In genomic region chr2:210460863-210461227, GRCh38 we compare ENCODE assay signal across 18 cellular contexts. TPM values are rescaled to one million over a fixed set of nuclear protein-coding genes. Genes with fewer than 3 reads are reported as not detected.
DNase-seq lines count a peak whose midpoint lies in the region; ATAC-seq and TF ChIP-seq lines count a peak whose summit lies in the region.
"Had no signal": no experiment of that assay in that cellular context is flagged by ENCODE, and none has a peak within 500 bp of the region (broad histone marks: within the 10 kb centered on the region; RNA-seq: fewer than 3 reads in every experiment).

No MANE protein-coding gene starts in this region.

- no peaks in the 10 kb centered on the region for H4K20me1 ChIP-seq in BLaER1

- H3K4me3 Mint-ChIP-seq in activated CD4-positive, alpha-beta memory T cell treated with anti-CD3 and anti-CD28 coated beads, Interleukin-2, amount 10 ng/mL, durations not matched to agents 7 days and 5 days = no peak overlapping the region
- H3K4me3 Mint-ChIP-seq: activated CD4-positive, alpha-beta T cell treated with anti-CD3 and anti-CD28 coated beads, Interleukin-2, amount 10 ng/mL, durations not matched to agents 7 days and 5 days; activated T-cell treated with anti-CD3 and anti-CD28 coated beads, Interleukin-2, amount 50 U/mL, for 72 hours; central memory CD8-positive, alpha-beta T cell had no signal

- CTCF ChIA-PET in activated CD4-positive, alpha-beta memory T cell treated with anti-CD3 and anti-CD28 coated beads, Interleukin-2, amount 10 ng/mL, durations not matched to agents 7 days and 5 days (lab: Charles Lee) = interaction anchor here (0.6 kb wide), 1 partner anchor 76 kb away, joined by 3 read pairs; no protein-coding TSS in a partner anchor

- WGBS in right lobe of liver (ENCODE audit: insufficient coverage, low coverage, low lambda C conversion rate, missing lambda C conversion rate) = 100% methylated on average over 1 of the region's 1 CpG

- peak overlapping the region; percentile 89 for H3K4me2 ChIP-seq in BLaER1
- H3K4me2 ChIP-seq: smooth muscle cell had no signal

- H3K27ac Mint-ChIP-seq in activated CD4-positive, alpha-beta memory T cell treated with anti-CD3 and anti-CD28 coated beads, Interleukin-2, amount 10 ng/mL, durations not matched to agents 7 days and 5 days = no peak overlapping the region
- H3K27ac Mint-ChIP-seq: activated CD4-positive, alpha-beta T cell treated with anti-CD3 and anti-CD28 coated beads, Interleukin-2, amount 10 ng/mL, durations not matched to agents 7 days and 5 days had no signal

- no peak overlapping the region for H3K4me3 ChIP-seq in BLaER1
- peak overlapping the region in 6 of 59 donors; percentile 1 to 25 (median 8) for H3K4me3 ChIP-seq in dorsolateral prefrontal cortex
- H3K4me3 ChIP-seq in right lobe of liver = no peak overlapping the region
- H3K4me3 ChIP-seq: left lung, smooth muscle cell had no signal

- no peak overlapping the region; the same call in 1 of the 2 replicates for H3K9ac ChIP-seq in BLaER1

- POLR2A ChIA-PET in activated CD4-positive, alpha-beta memory T cell treated with anti-CD3 and anti-CD28 coated beads, Interleukin-2, amount 10 ng/mL, durations not matched to agents 7 days and 5 days (lab: Charles Lee) = no interaction called here

- H3K4me1 ChIP-seq in BLaER1 (peaks cover 67% of the 10 kb centered on the region), right lobe of liver (no peaks in the 10 kb centered on the region)
- H3K4me1 ChIP-seq: left lung had no signal

- H3K36me3 ChIP-seq in BLaER1 (peaks cover 52% of the 10 kb centered on the region), right lobe of liver (no peaks in the 10 kb centered on the region)

- H3K27me3 Mint-ChIP-seq in activated CD4-positive, alpha-beta memory T cell treated with anti-CD3 and anti-CD28 coated beads, Interleukin-2, amount 10 ng/mL, durations not matched to agents 7 days and 5 days = no peaks in the 10 kb centered on the region
- H3K27me3 Mint-ChIP-seq: activated CD4-positive, alpha-beta T cell treated with anti-CD3 and anti-CD28 coated beads, Interleukin-2, amount 10 ng/mL, durations not matched to agents 7 days and 5 days; central memory CD8-positive, alpha-beta T cell had no signal

- H3K4me1 Mint-ChIP-seq in activated CD4-positive, alpha-beta memory T cell treated with anti-CD3 and anti-CD28 coated beads, Interleukin-2, amount 10 ng/mL, durations not matched to agents 7 days and 5 days = no peaks in the 10 kb centered on the region

- TF ChIP-seq CTCF in dorsolateral prefrontal cortex (IDR thresholded peaks at IDR 0.05 in 54 of 56, conservative IDR thresholded peaks at IDR 0.05 in 2 of 56; ENCODE audit: low read depth in 1 of 56, partially characterized antibody in 56 of 56) = peak in 1 of 56 donors; percentile 9
- TF ChIP-seq CTCF in right lobe of liver (IDR thresholded peaks at IDR 0.05) = no peak

- ATAC-seq in GM21367 (IDR thresholded peaks at IDR 0.05; ENCODE audit: unreplicated experiment) = peak; percentile 2
- ATAC-seq in HG03097 (IDR thresholded peaks at IDR 0.05; ENCODE audit: low FRiP score, unreplicated experiment) = peak; percentile 13
- no peak for ATAC-seq in right lobe of liver
- ATAC-seq: activated T-cell treated with anti-CD3 and anti-CD28 coated beads, Interleukin-2, amount 50 U/mL, for 72 hours; left lung; stimulated activated naive CD8-positive, alpha-beta T cell treated with anti-CD3 and anti-CD28 coated beads, Interleukin-15, Interleukin-2, amounts not matched to agents 100 U/mL and 50 U/mL, for 24 hours had no signal

- H3K27me3 ChIP-seq in BLaER1 (no peaks in the 10 kb centered on the region), dorsolateral prefrontal cortex (no peaks in the 10 kb centered on the region), right lobe of liver (no peaks in the 10 kb centered on the region)
- H3K27me3 ChIP-seq: left lung had no signal

- H3K9me3 ChIP-seq in BLaER1 = peaks cover 16% of the 10 kb centered on the region
- H3K9me3 ChIP-seq in right lobe of liver = no peaks in the 10 kb centered on the region
- H3K9me3 ChIP-seq: left lung had no signal

- DNase-seq in dorsolateral prefrontal cortex (no peak), foreskin melanocyte (no peak), right lobe of liver (no peak), HuH-7 (ENCODE audit: low spot score) (no peak)
- DNase-seq in activated CD4-positive, alpha-beta memory T cell treated with anti-CD3 and anti-CD28 coated beads, Interleukin-2, amount 10 ng/mL, durations not matched to agents 7 days and 5 days = no peak
- DNase-seq: activated CD4-positive, alpha-beta T cell treated with anti-CD3 and anti-CD28 coated beads, Interleukin-2, amount 10 ng/mL, durations not matched to agents 7 days and 5 days; activated T-cell treated with anti-CD3 and anti-CD28 coated beads, Interleukin-2, amount 50 U/mL, for 72 hours; COR-L47; H7; left lung; NCI-H1694; stimulated activated naive CD8-positive, alpha-beta T cell treated with anti-CD3 and anti-CD28 coated beads, Interleukin-15, Interleukin-2, amounts not matched to agents 100 U/mL and 50 U/mL, for 24 hours; T1000 had no signal

- intact Hi-C loops in dorsolateral prefrontal cortex (cut with DNase I) = no loop called here
- intact Hi-C loops in right lobe of liver (cut with DNase I) = no loop called here

- no peak for TF ChIP-seq POLR2A in right lobe of liver (IDR thresholded peaks at IDR 0.05)

- no peaks in the 10 kb centered on the region for H3K9me3 Mint-ChIP-seq in activated CD4-positive, alpha-beta memory T cell treated with anti-CD3 and anti-CD28 coated beads, Interleukin-2, amount 10 ng/mL, durations not matched to agents 7 days and 5 days
- H3K9me3 Mint-ChIP-seq: activated CD4-positive, alpha-beta T cell treated with anti-CD3 and anti-CD28 coated beads, Interleukin-2, amount 10 ng/mL, durations not matched to agents 7 days and 5 days; activated T-cell treated with anti-CD3 and anti-CD28 coated beads, Interleukin-2, amount 50 U/mL, for 72 hours; central memory CD8-positive, alpha-beta T cell had no signal

- peaks cover 41% of the 10 kb centered on the region for H3K36me3 Mint-ChIP-seq in activated CD4-positive, alpha-beta memory T cell treated with anti-CD3 and anti-CD28 coated beads, Interleukin-2, amount 10 ng/mL, durations not matched to agents 7 days and 5 days (ENCODE audit: low read depth)

- H3K27ac ChIP-seq in BLaER1 (peak overlapping the region; percentile 79), dorsolateral prefrontal cortex (peak overlapping the region in 58 of 59 donors; percentile 50 to 96 (median 88)), right lobe of liver (no peak overlapping the region)
- H3K27ac ChIP-seq: left lung had no signal

RNA-seq across cellular contexts. Expression of gene LANCL1, which starts 15.7 kb away (rescaled TPM):
- 100 to 1,000 TPM in 118 of 120 experiments, 10 to 100 TPM in 2; 71.4 to 393 (median 221) TPM for total RNA-seq in dorsolateral prefrontal cortex
- total RNA-seq in activated CD4-positive, alpha-beta memory T cell treated with anti-CD3 and anti-CD28 coated beads, Interleukin-2, amount 10 ng/mL, durations not matched to agents 7 days and 5 days = 10 to 100 TPM; 40.0 to 43.5 TPM
- 10 to 100 TPM; 16.1 to 20.6 (median 17.5) TPM for total RNA-seq in right lobe of liver

Comparison
In these comparisons a context has a peak if more than half of its experiments do, and no peak if none do; other contexts are left out.
1. H3K27ac ChIP-seq: peak in BLaER1 (single experiment) and dorsolateral prefrontal cortex (58 of 59); none in right lobe of liver (0 of 3).
2. ATAC-seq: peak in GM21367 (single experiment) and HG03097 (single experiment); none in right lobe of liver (0 of 4).